Comparison of ENCODE assay signal across 1 cellular context in genomic region chr7:51949726-51950644, GRCh38.
TF ChIP-seq lines count a peak whose summit lies in the region.

No MANE protein-coding gene starts in this region.

TF ChIP-seq in GM23338, 12 proteins besides CTCF, POLR2A, EP300 and RAD21 (continued from another document):
- TF ChIP-seq ZNF462 (CRISPR knock-in tag; IDR thresholded peaks at IDR 0.05) = peak; percentile 91
- no peak for TF ChIP-seq EZH2phosphoT487 (IDR thresholded peaks at IDR 0.05; ENCODE audit: unreplicated experiment)
- no peak for TF ChIP-seq REST (IDR thresholded peaks at IDR 0.05; ENCODE audit: unreplicated experiment)
- TF ChIP-seq JUNB (IDR thresholded peaks at IDR 0.05; ENCODE audit: unreplicated experiment) = no peak
- TF ChIP-seq POLR2AphosphoS5 (IDR thresholded peaks at IDR 0.05; ENCODE audit: low read depth) = no peak; the same call in 1 of the 2 replicates
- no peak for TF ChIP-seq ZNF331 (CRISPR knock-in tag; IDR thresholded peaks at IDR 0.05; ENCODE audit: low read depth)
- TF ChIP-seq EZH2 (IDR thresholded peaks at IDR 0.05; ENCODE audit: low read depth, unreplicated experiment) = no peak
- TF ChIP-seq CREB1 (CRISPR knock-in tag; IDR thresholded peaks at IDR 0.05; ENCODE audit: low read depth) = peak; percentile 31; the same call in 1 of the 2 replicates
